ENCODE assay signal across 8 cellular contexts in the genomic region with DNA sequence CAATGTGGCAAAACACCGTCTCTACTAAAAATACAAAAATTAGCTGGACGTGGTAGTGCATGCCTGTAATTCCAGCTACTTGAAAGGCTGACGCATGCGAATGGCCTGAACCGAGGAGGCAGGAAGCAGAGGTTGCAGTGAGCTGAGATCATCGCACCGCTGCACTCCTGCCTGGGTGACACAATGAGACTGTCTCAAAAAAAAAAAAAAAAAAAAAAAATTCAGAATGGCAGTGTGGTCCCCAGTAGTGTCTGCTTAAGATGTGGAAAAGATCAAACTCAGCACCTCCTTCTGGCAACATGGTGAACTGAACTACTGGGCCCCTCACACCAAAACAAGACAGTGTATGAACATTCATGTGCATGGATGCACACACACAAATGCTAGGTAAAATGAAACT. TPM values are rescaled to one million over a fixed set of nuclear protein-coding genes. Genes with fewer than 3 reads are reported as not detected.
DNase-seq lines count a peak whose midpoint lies in the region; ATAC-seq, FAIRE-seq and TF ChIP-seq lines count a peak whose summit lies in the region.

No MANE protein-coding gene starts in this region.

- H3K27ac ChIP-seq in mesenchymal stem cell (ENCODE audit: low read length, poor library complexity, severe bottlenecking), result peak overlapping the region; percentile 96

- peak overlapping the region; percentile 19 for H2BK120ac ChIP-seq in mesenchymal stem cell (ENCODE audit: low read depth, low read length)

- peak; percentile 8 for TF ChIP-seq CTCF in AG09309 (IDR thresholded peaks at IDR 0.05; ENCODE audit: control insufficient read depth, insufficient read depth, low read depth, low read length, missing control alignments)

- no peak overlapping the region for H3K18ac ChIP-seq in mesenchymal stem cell (ENCODE audit: low read depth in 1 of 2, low read length in 2 of 2)

- H2BK12ac ChIP-seq in mesenchymal stem cell (ENCODE audit: low read length in 2 of 2), result no peak overlapping the region

- H3K23ac ChIP-seq in mesenchymal stem cell (ENCODE audit: low read length in 2 of 2), result no peak overlapping the region

- peak; percentile 80 for FAIRE-seq in HTR-8/SVneo (lab: Jason Lieb, UNC)

- H3K9ac ChIP-seq in mesenchymal stem cell (ENCODE audit: low read length), result no peak overlapping the region

- no peak overlapping the region for H3K14ac ChIP-seq in mesenchymal stem cell (ENCODE audit: low read length in 2 of 2)

- no peak overlapping the region for H2AK5ac ChIP-seq in mesenchymal stem cell (ENCODE audit: low read length, severe bottlenecking)

- H2BK15ac ChIP-seq in mesenchymal stem cell (ENCODE audit: low read depth, poor library complexity, severe bottlenecking), result no peak overlapping the region

- no peak overlapping the region for H4K91ac ChIP-seq in mesenchymal stem cell (ENCODE audit: low read length)

- peak overlapping the region; percentile 31 for H2BK5ac ChIP-seq in mesenchymal stem cell (ENCODE audit: low read depth, low read length, poor library complexity, severe bottlenecking)

- H2AFZ ChIP-seq in mesenchymal stem cell (ENCODE audit: low read depth, low read length), result no peak overlapping the region

- no peaks in the 10 kb centered on the region for H3K79me1 ChIP-seq in mesenchymal stem cell (replicated peaks; ENCODE audit: low read length, poor library complexity, severe bottlenecking)

- DNase-seq in AG09309 (ENCODE audit: low read depth) (no peak), HTR-8/SVneo (ENCODE audit: insufficient read length, low spot score) (no peak), mesenchymal stem cell (peak; percentile 85), OCI-M2 (lab: John Stamatoyannopoulos, UW; ENCODE audit: unreplicated experiment) (no peak), CD1c-positive myeloid dendritic cell (ENCODE audit: extremely low spot score) (no peak), NCI-H446 (lab: John Stamatoyannopoulos, UW) (no peak)
- peak; percentile 35 for DNase-seq in activated naive CD4-positive, alpha-beta T cell treated with Interleukin-2 at 50 U/mL for 16 hours

- H3K4me3 ChIP-seq in AG09309 (ENCODE audit: control insufficient read depth, low read depth, low read length) (no peak overlapping the region), mesenchymal stem cell (ENCODE audit: insufficient read depth in 1 of 2, low read depth in 1 of 2, low read length in 2 of 2) (no peak overlapping the region)

- H3K27me3 ChIP-seq in mesenchymal stem cell (ENCODE audit: control insufficient read depth in 1 of 2, insufficient read depth in 1 of 2, low read length in 2 of 2), result peaks cover 0 to 9% of the 10 kb centered on the region in 2 experiments

- H3K36me3 ChIP-seq in mesenchymal stem cell (ENCODE audit: control insufficient read depth in 1 of 2, insufficient read depth in 2 of 2, low read depth in 1 of 2, low read length in 2 of 2), result peaks cover 7 to 43% of the 10 kb centered on the region in 2 experiments

- ATAC-seq in HG02885 (IDR thresholded peaks at IDR 0.05; ENCODE audit: poor library complexity, unreplicated experiment), result no peak

- no peak overlapping the region for H3K4ac ChIP-seq in mesenchymal stem cell (ENCODE audit: low read depth in 1 of 2, low read length in 2 of 2)

- no peaks in the 10 kb centered on the region for H3K9me3 ChIP-seq in mesenchymal stem cell (ENCODE audit: control insufficient read depth, low read length)

- 14% methylated on average over 6 of the region's 7 CpGs for whole genome bisulfite sequencing in mesenchymal stem cell

- peaks cover 9% of the 10 kb centered on the region for H3K4me1 ChIP-seq in mesenchymal stem cell (ENCODE audit: control insufficient read depth, insufficient read depth, low read depth, low read length)

- H3K4me2 ChIP-seq in mesenchymal stem cell (ENCODE audit: low read length, poor library complexity, severe bottlenecking), result no peak overlapping the region

- H4K8ac ChIP-seq in mesenchymal stem cell (ENCODE audit: low read length), result no peak overlapping the region

RNA-seq across cellular contexts. Expression of gene SMS, which starts 32.2 kb away (rescaled TPM):
- polyA plus RNA-seq in mesenchymal stem cell (2013, experiment 1 of 2), result 63.7 TPM
- polyA plus RNA-seq in mesenchymal stem cell (2013, experiment 2 of 2), result 65.0 TPM

RNA-seq across cellular contexts. Expression of gene PHEX, which starts 59.4 kb away (rescaled TPM):
- polyA plus RNA-seq in mesenchymal stem cell (2013, experiment 1 of 2), result 0.41 TPM
- 0.34 TPM for polyA plus RNA-seq in mesenchymal stem cell (2013, experiment 2 of 2)

Comparison
In these comparisons a context has a peak if more than half of its experiments do, and no peak if none do; other contexts are left out.
1. DNase-seq: peak in activated naive CD4-positive, alpha-beta T cell treated with Interleukin-2 at 50 U/mL for 16 hours (single experiment) and mesenchymal stem cell (single experiment); none in AG09309 (single experiment), HTR-8/SVneo (single experiment), OCI-M2 (single experiment), CD1c-positive myeloid dendritic cell (single experiment) and NCI-H446 (0 of 2).